In genomic region chr2:206494061-206494460, GRCh38 we compare ENCODE assay signal across 33 cellular contexts. TPM values are rescaled to one million over a fixed set of nuclear protein-coding genes. Genes with fewer than 3 reads are reported as not detected.
"Had no signal": no experiment of that assay in that cellular context is flagged by ENCODE, and none has a peak within 500 bp of the region (broad histone marks: within the 10 kb centered on the region; RNA-seq: fewer than 3 reads in every experiment).

No MANE protein-coding gene starts in this region.

- H3K4me3 Mint-ChIP-seq: activated CD4-positive, alpha-beta memory T cell treated with anti-CD3 and anti-CD28 coated beads for 36 hours; activated CD4-positive, alpha-beta T cell treated with anti-CD3 and anti-CD28 coated beads for 36 hours; activated CD4-positive, alpha-beta T cell treated with anti-CD3 and anti-CD28 coated beads, Interleukin-2, amount 10 ng/mL, durations not matched to agents 24 days and 14 days; activated CD8-positive, alpha-beta memory T cell treated with anti-CD3 and anti-CD28 coated beads, Interleukin-2, amount 10 ng/mL, durations not matched to agents 7 days and 5 days; activated CD8-positive, alpha-beta T cell treated with anti-CD3 and anti-CD28 coated beads, Interleukin-2, amount 10 ng/mL, durations not matched to agents 7 days and 5 days; activated naive CD4-positive, alpha-beta T cell treated with anti-CD3 and anti-CD28 coated beads for 36 hours; activated naive CD4-positive, alpha-beta T cell treated with anti-CD3 and anti-CD28 coated beads, Interleukin-2, amount 50 U/mL, for 24 hours; activated naive CD8-positive, alpha-beta T cell treated with anti-CD3 and anti-CD28 coated beads for 36 hours; activated naive CD8-positive, alpha-beta T cell treated with anti-CD3 and anti-CD28 coated beads, Interleukin-2, amount 50 U/mL, for 24 hours; activated T-helper 1 cell treated with anti-CD3 and anti-CD28 coated beads, Interleukin-12 subunit alpha, Interleukin-12 subunit beta, Interleukin-2, Interleukin-4 antibody, amounts not matched to agents 30 ng/mL and 10 ng/mL and 1 ng/mL, durations not matched to agents 14 hours and 24 hours and 36 hours; effector memory CD8-positive, alpha-beta T cell; T-helper 2 cell treated with Interferon-gamma antibody and Interleukin-4, amounts not matched to agents 5 μg/mL and 100 μg/mL, for 36 hours had no signal

- H3K9me3 ChIP-seq: adrenal gland, body of pancreas, esophagus squamous epithelium had no signal

- H3K27me3 ChIP-seq: adrenal gland, body of pancreas, esophagus squamous epithelium had no signal

- H3K36me3 ChIP-seq: adrenal gland, esophagus squamous epithelium had no signal

- H3K4me3 ChIP-seq: adrenal gland, body of pancreas, esophagus squamous epithelium had no signal

- DNase-seq: activated CD4-positive, alpha-beta memory T cell treated with anti-CD3 and anti-CD28 coated beads for 36 hours; activated CD4-positive, alpha-beta T cell treated with anti-CD3 and anti-CD28 coated beads for 36 hours; activated CD4-positive, alpha-beta T cell treated with anti-CD3 and anti-CD28 coated beads, Interleukin-2, amount 10 ng/mL, durations not matched to agents 24 days and 14 days; activated CD4-positive, CD25-positive, alpha-beta regulatory T cell; activated CD4-positive, CD25-positive, alpha-beta regulatory T cell treated with anti-CD3 and anti-CD28 coated beads, Interleukin-2, amount 50 U/mL, for 72 hours; activated CD8-positive, alpha-beta memory T cell treated with anti-CD3 and anti-CD28 coated beads, Interleukin-2, amount 10 ng/mL, durations not matched to agents 7 days and 5 days; activated CD8-positive, alpha-beta memory T cell treated with anti-CD3 and anti-CD28 coated beads, Interleukin-2, amount 50 U/mL, for 4 hours; activated CD8-positive, alpha-beta T cell treated with anti-CD3 and anti-CD28 coated beads, Interleukin-2, amount 10 ng/mL, durations not matched to agents 7 days and 5 days; activated effector memory CD4-positive, alpha-beta T cell treated with anti-CD3 and anti-CD28 coated beads, Interleukin-2, amount 50 U/mL, for 16 hours; activated naive CD4-positive, alpha-beta T cell treated with anti-CD3 and anti-CD28 coated beads for 36 hours; activated naive CD8-positive, alpha-beta T cell treated with anti-CD3 and anti-CD28 coated beads for 36 hours; activated naive CD8-positive, alpha-beta T cell treated with anti-CD3 and anti-CD28 coated beads, Interleukin-2, amount 50 U/mL, for 24 hours; activated T-cell treated with anti-CD3 and anti-CD28 coated beads, Interleukin-2, amount 50 U/mL, for 1 hour; activated T-cell treated with anti-CD3 and anti-CD28 coated beads, Interleukin-2, amount 50 U/mL, for 48 hours; adrenal gland; amygdala; aorta; body of pancreas; caudate nucleus; cortex of kidney; dermis blood vessel endothelial cell; effector CD4-positive, alpha-beta T cell; effector memory CD8-positive, alpha-beta T cell; esophagus squamous epithelium; head of caudate nucleus; hippocampal formation; T1000 had no signal

- H3K27me3 Mint-ChIP-seq: activated CD4-positive, alpha-beta memory T cell treated with anti-CD3 and anti-CD28 coated beads for 36 hours; activated CD4-positive, alpha-beta T cell treated with anti-CD3 and anti-CD28 coated beads, Interleukin-2, amount 10 ng/mL, durations not matched to agents 24 days and 14 days; activated CD8-positive, alpha-beta memory T cell treated with anti-CD3 and anti-CD28 coated beads, Interleukin-2, amount 10 ng/mL, durations not matched to agents 7 days and 5 days had no signal

- H3K27ac ChIP-seq: adrenal gland, body of pancreas, esophagus squamous epithelium had no signal

- H3K4me1 ChIP-seq: adrenal gland, body of pancreas, esophagus squamous epithelium had no signal

- H3K4me1 Mint-ChIP-seq: activated CD4-positive, alpha-beta T cell treated with anti-CD3 and anti-CD28 coated beads, Interleukin-2, amount 10 ng/mL, durations not matched to agents 24 days and 14 days; activated CD8-positive, alpha-beta memory T cell treated with anti-CD3 and anti-CD28 coated beads, Interleukin-2, amount 10 ng/mL, durations not matched to agents 7 days and 5 days; activated naive CD4-positive, alpha-beta T cell treated with anti-CD3 and anti-CD28 coated beads, Interleukin-2, amount 50 U/mL, for 24 hours; activated naive CD8-positive, alpha-beta T cell treated with anti-CD3 and anti-CD28 coated beads for 36 hours; activated naive CD8-positive, alpha-beta T cell treated with anti-CD3 and anti-CD28 coated beads, Interleukin-2, amount 50 U/mL, for 24 hours had no signal

- ATAC-seq: activated CD4-positive, alpha-beta T cell treated with anti-CD3 and anti-CD28 coated beads for 36 hours; activated CD8-positive, alpha-beta memory T cell treated with anti-CD3 and anti-CD28 coated beads, Interleukin-2, amount 10 ng/mL, durations not matched to agents 7 days and 5 days; activated CD8-positive, alpha-beta T cell treated with anti-CD3 and anti-CD28 coated beads, Interleukin-2, amount 10 ng/mL, durations not matched to agents 7 days and 5 days; activated naive CD8-positive, alpha-beta T cell treated with anti-CD3 and anti-CD28 coated beads, Interleukin-2, amount 50 U/mL, for 24 hours; body of pancreas; effector memory CD8-positive, alpha-beta T cell had no signal

- H3K36me3 Mint-ChIP-seq: activated CD4-positive, alpha-beta memory T cell treated with anti-CD3 and anti-CD28 coated beads for 36 hours; activated CD8-positive, alpha-beta memory T cell treated with anti-CD3 and anti-CD28 coated beads, Interleukin-2, amount 10 ng/mL, durations not matched to agents 7 days and 5 days; activated naive CD8-positive, alpha-beta T cell treated with anti-CD3 and anti-CD28 coated beads for 36 hours had no signal

- H3K27ac Mint-ChIP-seq: activated CD4-positive, alpha-beta memory T cell treated with anti-CD3 and anti-CD28 coated beads for 36 hours; activated CD4-positive, alpha-beta T cell treated with anti-CD3 and anti-CD28 coated beads for 36 hours; activated CD4-positive, alpha-beta T cell treated with anti-CD3 and anti-CD28 coated beads, Interleukin-2, amount 10 ng/mL, durations not matched to agents 24 days and 14 days; activated CD8-positive, alpha-beta memory T cell treated with anti-CD3 and anti-CD28 coated beads, Interleukin-2, amount 10 ng/mL, durations not matched to agents 7 days and 5 days; activated CD8-positive, alpha-beta T cell treated with anti-CD3 and anti-CD28 coated beads, Interleukin-2, amount 10 ng/mL, durations not matched to agents 7 days and 5 days; activated naive CD4-positive, alpha-beta T cell treated with anti-CD3 and anti-CD28 coated beads for 36 hours; activated naive CD4-positive, alpha-beta T cell treated with anti-CD3 and anti-CD28 coated beads, Interleukin-2, amount 50 U/mL, for 24 hours; activated naive CD8-positive, alpha-beta T cell treated with anti-CD3 and anti-CD28 coated beads for 36 hours; activated naive CD8-positive, alpha-beta T cell treated with anti-CD3 and anti-CD28 coated beads, Interleukin-2, amount 50 U/mL, for 24 hours; activated T-helper 1 cell treated with anti-CD3 and anti-CD28 coated beads, Interleukin-12 subunit alpha, Interleukin-12 subunit beta, Interleukin-2, Interleukin-4 antibody, amounts not matched to agents 30 ng/mL and 10 ng/mL and 1 ng/mL, durations not matched to agents 14 hours and 24 hours and 36 hours; activated T-helper 2 cell treated with anti-CD3 and anti-CD28 coated beads, Interferon-gamma antibody, Interleukin-2, Interleukin-4, amounts not matched to agents 10 μg/mL and 5 μg/mL and 100 μg/mL, durations not matched to agents 14 hours and 24 hours and 36 hours; effector memory CD8-positive, alpha-beta T cell; T-helper 2 cell treated with Interferon-gamma antibody and Interleukin-4, amounts not matched to agents 5 μg/mL and 100 μg/mL, for 36 hours had no signal

- FAIRE-seq: colon, frontal cortex had no signal

- H3K9me3 Mint-ChIP-seq: activated CD4-positive, alpha-beta memory T cell treated with anti-CD3 and anti-CD28 coated beads for 36 hours; activated CD4-positive, alpha-beta T cell treated with anti-CD3 and anti-CD28 coated beads, Interleukin-2, amount 10 ng/mL, durations not matched to agents 24 days and 14 days; activated naive CD8-positive, alpha-beta T cell treated with anti-CD3 and anti-CD28 coated beads for 36 hours; activated naive CD8-positive, alpha-beta T cell treated with anti-CD3 and anti-CD28 coated beads, Interleukin-2, amount 50 U/mL, for 24 hours; activated T-helper 1 cell treated with anti-CD3 and anti-CD28 coated beads, Interleukin-12 subunit alpha, Interleukin-12 subunit beta, Interleukin-2, Interleukin-4 antibody, amounts not matched to agents 30 ng/mL and 10 ng/mL and 1 ng/mL, durations not matched to agents 14 hours and 24 hours and 36 hours; T-helper 2 cell treated with Interferon-gamma antibody and Interleukin-4, amounts not matched to agents 5 μg/mL and 100 μg/mL, for 36 hours had no signal

RNA-seq across cellular contexts. Expression of gene ADAM23, which starts 50.7 kb away (rescaled TPM):
- total RNA-seq: activated CD8-positive, alpha-beta T cell treated with anti-CD3 and anti-CD28 coated beads, Interleukin-2, amount 10 ng/mL, durations not matched to agents 7 days and 5 days had no signal
